41 cellular contexts compared by ENCODE assay signal in genomic region chr1:168698453-168698852, GRCh38. TPM values are rescaled to one million over a fixed set of nuclear protein-coding genes. Genes with fewer than 3 reads are reported as not detected.
"Had no signal": no experiment of that assay in that cellular context is flagged by ENCODE, and none has a peak within 500 bp of the region (broad histone marks: within the 10 kb centered on the region; RNA-seq: fewer than 3 reads in every experiment).

No MANE protein-coding gene starts in this region.

- DNase-seq: activated CD4-positive, alpha-beta memory T cell treated with anti-CD3 and anti-CD28 coated beads, Interleukin-2, amount 10 ng/mL, durations not matched to agents 7 days and 5 days; activated CD4-positive, alpha-beta T cell treated with anti-CD3 and anti-CD28 coated beads for 1 hour; activated CD4-positive, alpha-beta T cell treated with anti-CD3 and anti-CD28 coated beads for 48 hours; activated CD4-positive, CD25-positive, alpha-beta regulatory T cell; activated CD8-positive, alpha-beta memory T cell treated with anti-CD3 and anti-CD28 coated beads for 24 hours; activated CD8-positive, alpha-beta memory T cell treated with anti-CD3 and anti-CD28 coated beads, Interleukin-2, amount 10 ng/mL, durations not matched to agents 7 days and 5 days; activated CD8-positive, alpha-beta memory T cell treated with anti-CD3 and anti-CD28 coated beads, Interleukin-2, amount 50 U/mL, for 48 hours; activated gamma-delta T cell; activated naive CD4-positive, alpha-beta T cell treated with Interleukin-2 at 50 U/mL for 16 hours; activated naive CD8-positive, alpha-beta T cell treated with anti-CD3 and anti-CD28 coated beads, Interleukin-2, amount 10 ng/mL, durations not matched to agents 7 days and 5 days; activated T-cell treated with anti-CD3 and anti-CD28 coated beads, Interleukin-2, amount 50 U/mL, for 1 hour; amygdala; MM.1S; MV-4-11; NCI-H1092; NCI-H1417; NCI-H146; NCI-H187 treated with DMSO at 0.1 percent for 48 hours; NCI-H2081; NCI-H2171 treated with DMSO at 0.1 percent for 48 hours; NCI-H2227 treated with DMSO at 0.1 percent for 48 hours; NCI-H446; NCI-H510A treated with DMSO at 0.1 percent for 48 hours; NK-92 treated with Interleukin-12 subunit alpha and Interleukin-12 subunit beta, amount 100 ng/mL, for 24 hours; PC-3; Peyer's patch; RPMI8226; SIG-M5; SW 1271; T1000; WERI-Rb-1 had no signal

- H3K9me3 ChIP-seq: ascending aorta, breast epithelium, Peyer's patch had no signal

- H3K27ac ChIP-seq: ascending aorta, breast epithelium, KMS-11, Peyer's patch, WERI-Rb-1 had no signal

- H3K9ac ChIP-seq: KMS-11 had no signal

- H3K27me3 ChIP-seq: ascending aorta, breast epithelium, Peyer's patch had no signal

- H3K4me2 ChIP-seq: KMS-11 had no signal

- H3K27ac Mint-ChIP-seq: activated CD4-positive, alpha-beta memory T cell treated with anti-CD3 and anti-CD28 coated beads, Interleukin-2, amount 10 ng/mL, durations not matched to agents 7 days and 5 days; activated CD8-positive, alpha-beta memory T cell treated with anti-CD3 and anti-CD28 coated beads, Interleukin-2, amount 10 ng/mL, durations not matched to agents 7 days and 5 days; activated naive CD4-positive, alpha-beta T cell treated with anti-CD3 and anti-CD28 coated beads, Interleukin-2, amount 50 U/mL, for 24 hours; activated naive CD8-positive, alpha-beta T cell treated with anti-CD3 and anti-CD28 coated beads, Interleukin-2, amount 10 ng/mL, durations not matched to agents 7 days and 5 days; activated T-helper 2 cell treated with anti-CD3 and anti-CD28 coated beads, Interferon-gamma antibody, Interleukin-2, Interleukin-4, amounts not matched to agents 10 μg/mL and 5 μg/mL and 100 μg/mL, durations not matched to agents 14 hours and 24 hours and 36 hours had no signal

- H3K4me1 Mint-ChIP-seq: activated CD4-positive, alpha-beta memory T cell treated with anti-CD3 and anti-CD28 coated beads, Interleukin-2, amount 10 ng/mL, durations not matched to agents 7 days and 5 days; activated CD8-positive, alpha-beta memory T cell treated with anti-CD3 and anti-CD28 coated beads, Interleukin-2, amount 10 ng/mL, durations not matched to agents 7 days and 5 days; activated naive CD4-positive, alpha-beta T cell treated with anti-CD3 and anti-CD28 coated beads, Interleukin-2, amount 50 U/mL, for 24 hours; activated naive CD8-positive, alpha-beta T cell treated with anti-CD3 and anti-CD28 coated beads, Interleukin-2, amount 10 ng/mL, durations not matched to agents 7 days and 5 days had no signal

- H3K4me1 ChIP-seq: ascending aorta, breast epithelium, Peyer's patch had no signal

- H3K4me3 Mint-ChIP-seq: activated CD4-positive, alpha-beta memory T cell treated with anti-CD3 and anti-CD28 coated beads, Interleukin-2, amount 10 ng/mL, durations not matched to agents 7 days and 5 days; activated CD8-positive, alpha-beta memory T cell treated with anti-CD3 and anti-CD28 coated beads, Interleukin-2, amount 10 ng/mL, durations not matched to agents 7 days and 5 days; activated naive CD4-positive, alpha-beta T cell treated with anti-CD3 and anti-CD28 coated beads, Interleukin-2, amount 50 U/mL, for 24 hours; activated naive CD8-positive, alpha-beta T cell treated with anti-CD3 and anti-CD28 coated beads, Interleukin-2, amount 10 ng/mL, durations not matched to agents 7 days and 5 days had no signal

- H3K36me3 ChIP-seq: ascending aorta, breast epithelium, Peyer's patch, WERI-Rb-1 had no signal

- ATAC-seq: activated CD8-positive, alpha-beta memory T cell treated with anti-CD3 and anti-CD28 coated beads, Interleukin-2, amount 10 ng/mL, durations not matched to agents 7 days and 5 days; PC-3; SK-N-SH treated with all-trans-retinoic acid at 6 μM for 48 hours had no signal

- H3K9me3 Mint-ChIP-seq: activated CD4-positive, alpha-beta memory T cell treated with anti-CD3 and anti-CD28 coated beads, Interleukin-2, amount 10 ng/mL, durations not matched to agents 7 days and 5 days; activated naive CD4-positive, alpha-beta T cell treated with anti-CD3 and anti-CD28 coated beads, Interleukin-2, amount 50 U/mL, for 24 hours; activated naive CD8-positive, alpha-beta T cell treated with anti-CD3 and anti-CD28 coated beads, Interleukin-2, amount 10 ng/mL, durations not matched to agents 7 days and 5 days; activated T-helper 2 cell treated with anti-CD3 and anti-CD28 coated beads, Interferon-gamma antibody, Interleukin-2, Interleukin-4, amounts not matched to agents 10 μg/mL and 5 μg/mL and 100 μg/mL, durations not matched to agents 14 hours and 24 hours and 36 hours had no signal

- H3K4me3 ChIP-seq: ascending aorta, breast epithelium, Peyer's patch had no signal

- H3K36me3 Mint-ChIP-seq: activated CD8-positive, alpha-beta memory T cell treated with anti-CD3 and anti-CD28 coated beads, Interleukin-2, amount 10 ng/mL, durations not matched to agents 7 days and 5 days; activated naive CD4-positive, alpha-beta T cell treated with anti-CD3 and anti-CD28 coated beads, Interleukin-2, amount 50 U/mL, for 24 hours; activated naive CD8-positive, alpha-beta T cell treated with anti-CD3 and anti-CD28 coated beads, Interleukin-2, amount 10 ng/mL, durations not matched to agents 7 days and 5 days had no signal

RNA-seq across cellular contexts. Expression of gene DPT, which starts 30.6 kb away (rescaled TPM):
- total RNA-seq: activated CD4-positive, alpha-beta memory T cell treated with anti-CD3 and anti-CD28 coated beads, Interleukin-2, amount 10 ng/mL, durations not matched to agents 7 days and 5 days; activated CD8-positive, alpha-beta memory T cell treated with anti-CD3 and anti-CD28 coated beads, Interleukin-2, amount 10 ng/mL, durations not matched to agents 7 days and 5 days; activated naive CD8-positive, alpha-beta T cell treated with anti-CD3 and anti-CD28 coated beads, Interleukin-2, amount 10 ng/mL, durations not matched to agents 7 days and 5 days; activated T-helper 2 cell treated with anti-CD3 and anti-CD28 coated beads, Interferon-gamma antibody, Interleukin-2, Interleukin-4, amounts not matched to agents 10 μg/mL and 5 μg/mL and 100 μg/mL, durations not matched to agents 14 hours and 24 hours and 36 hours; LHCN-M2; PC-3; SK-MEL-5; T-helper 1 cell treated with Interleukin-12 subunit alpha and Interleukin-12 subunit beta and Interleukin-4 antibody, amounts not matched to agents 30 ng/mL and 1 ng/mL, for 36 hours; T-helper 2 cell treated with Interferon-gamma antibody and Interleukin-4, amounts not matched to agents 100 ng/mL and 5 ng/mL, for 36 hours had no signal
